ENCODE assay signal across 1 cellular context in genomic region chr1:58250587-58250948, GRCh38.
TF ChIP-seq lines count a peak whose summit lies in the region.

No MANE protein-coding gene starts in this region.

TF ChIP-seq in SK-N-SH, 30 proteins besides CTCF, POLR2A, EP300 and RAD21 (continued from another document):
- TF ChIP-seq USF2 (IDR thresholded peaks at IDR 0.05; ENCODE audit: borderline replicate concordance, low read depth, low read length) (no peak), SIN3A (IDR thresholded peaks at IDR 0.05; ENCODE audit: borderline replicate concordance, low read depth, low read length) (no peak), MAX (IDR thresholded peaks at IDR 0.05; ENCODE audit: low read depth) (no peak), FOSL2 (IDR thresholded peaks at IDR 0.05; ENCODE audit: borderline replicate concordance, low read depth) (no peak), MXI1 (IDR thresholded peaks at IDR 0.05; ENCODE audit: low read depth, low read length) (no peak; the same call in 1 of the 2 replicates)
TF ChIP-seq in SK-N-SH: peak in this region for 0.
